Comparison of ENCODE assay signal across 16 cellular contexts in the genomic region with DNA sequence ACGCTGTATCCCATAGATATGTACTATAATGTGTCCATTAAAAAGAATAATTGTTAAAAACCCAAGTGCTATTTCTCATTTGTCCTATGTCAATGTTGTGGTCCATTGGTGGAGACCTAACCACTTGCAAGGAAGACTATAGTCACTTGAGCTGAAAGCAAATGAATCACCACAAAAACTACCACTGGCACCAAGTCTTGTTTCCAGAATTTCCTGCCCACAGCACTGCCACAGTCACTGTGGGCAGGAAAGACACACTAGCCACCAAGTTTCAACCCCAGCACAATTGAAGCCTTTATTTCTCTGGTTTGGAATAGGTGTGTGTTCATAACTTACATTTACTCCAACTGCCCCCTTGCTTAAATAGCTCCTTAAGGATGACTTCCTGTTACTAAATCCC.
"Had no signal": no experiment of that assay in that cellular context is flagged by ENCODE, and none has a peak within 500 bp of the region (broad histone marks: within the 10 kb centered on the region; RNA-seq: fewer than 3 reads in every experiment).

No MANE protein-coding gene starts in this region.

- H3K4me3 ChIP-seq: esophagus muscularis mucosa, pancreas, thyroid gland had no signal

- H3K4me1 ChIP-seq: pancreas, thyroid gland had no signal

- H3K27ac Mint-ChIP-seq: activated naive CD4-positive, alpha-beta T cell treated with anti-CD3 and anti-CD28 coated beads, Interleukin-2, amount 50 U/mL, for 24 hours; activated T-helper 2 cell treated with anti-CD3 and anti-CD28 coated beads, Interferon-gamma antibody, Interleukin-2, Interleukin-4, amounts not matched to agents 10 μg/mL and 5 μg/mL and 100 μg/mL, durations not matched to agents 14 hours and 24 hours and 36 hours; memory B cell had no signal

- H3K27ac ChIP-seq: pancreas, thyroid gland had no signal

- H3K4me3 Mint-ChIP-seq: activated naive CD4-positive, alpha-beta T cell treated with anti-CD3 and anti-CD28 coated beads, Interleukin-2, amount 50 U/mL, for 24 hours; memory B cell; neural crest cell had no signal

- DNase-seq: activated CD4-positive, CD25-positive, alpha-beta regulatory T cell treated with anti-CD3 and anti-CD28 coated beads, Interleukin-2, amount 50 U/mL, for 72 hours; foreskin fibroblast; stimulated activated CD4-positive, alpha-beta T cell treated with anti-CD3 and anti-CD28 coated beads, Interleukin-15, amount 100 ng/mL, for 24 hours; stimulated activated CD4-positive, alpha-beta T cell treated with anti-CD3 and anti-CD28 coated beads, Interleukin-4, amount 100 ng/mL, for 24 hours; SW 1271; T-helper 9 cell; thyroid gland had no signal

- H3K27me3 Mint-ChIP-seq: activated naive CD4-positive, alpha-beta T cell treated with anti-CD3 and anti-CD28 coated beads, Interleukin-2, amount 50 U/mL, for 24 hours had no signal

- H3K36me3 ChIP-seq: esophagus muscularis mucosa, pancreas, thyroid gland had no signal

- H3K4me1 Mint-ChIP-seq: activated naive CD4-positive, alpha-beta T cell treated with anti-CD3 and anti-CD28 coated beads, Interleukin-2, amount 50 U/mL, for 24 hours; memory B cell had no signal

- H3K36me3 Mint-ChIP-seq: activated naive CD4-positive, alpha-beta T cell treated with anti-CD3 and anti-CD28 coated beads, Interleukin-2, amount 50 U/mL, for 24 hours had no signal

- FAIRE-seq: endometrium, pancreas, urothelium cell line had no signal

- ATAC-seq: left lobe of liver, pancreas had no signal

- H3K9me3 Mint-ChIP-seq: activated naive CD4-positive, alpha-beta T cell treated with anti-CD3 and anti-CD28 coated beads, Interleukin-2, amount 50 U/mL, for 24 hours; activated T-helper 2 cell treated with anti-CD3 and anti-CD28 coated beads, Interferon-gamma antibody, Interleukin-2, Interleukin-4, amounts not matched to agents 10 μg/mL and 5 μg/mL and 100 μg/mL, durations not matched to agents 14 hours and 24 hours and 36 hours; memory B cell had no signal

- H3K27me3 ChIP-seq: esophagus muscularis mucosa, pancreas, thyroid gland had no signal

- H3K9me3 ChIP-seq: esophagus muscularis mucosa, pancreas, thyroid gland had no signal
